In the genomic region with DNA sequence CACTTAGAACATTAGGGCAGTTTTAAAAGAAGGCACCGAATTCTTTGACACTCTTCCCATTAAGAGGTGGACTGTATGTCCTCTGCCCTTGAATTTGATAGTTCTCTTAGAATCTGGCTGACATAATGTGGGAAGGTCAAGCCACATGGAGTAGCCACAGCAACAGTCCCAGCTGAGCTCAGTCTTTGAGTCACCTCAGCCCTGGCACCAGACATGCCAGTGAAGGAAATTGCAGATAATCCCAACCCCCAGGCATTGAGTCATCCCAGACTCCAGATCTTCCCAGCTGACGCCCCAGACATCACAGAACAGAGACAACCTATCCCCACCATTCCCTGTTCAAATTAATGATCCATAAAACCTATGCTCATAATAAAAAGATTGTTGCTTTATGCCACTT, we compare ENCODE assay signal across 1 cellular context.
A peak's percentile ranks its signal among the peaks of the same experiment; 100 is the strongest.
TF ChIP-seq lines count a peak whose summit lies in the region.

No MANE protein-coding gene starts in this region.

TF ChIP-seq in IMR-90, 13 proteins besides CTCF, POLR2A, EP300 and RAD21 (continued from another document):
- TF ChIP-seq FOS (IDR thresholded peaks at IDR 0.05; ENCODE audit: low read depth, low read length) (0 out of 2 replicates have a peak, but pooled peaks have one; percentile 4), CHD1 (IDR thresholded peaks at IDR 0.05; ENCODE audit: low read depth, low read length) (no peak), BHLHE40 (IDR thresholded peaks at IDR 0.05; ENCODE audit: low read depth, low read length) (peak; percentile 32; the same call in 1 of the 2 replicates), MXI1 (IDR thresholded peaks at IDR 0.05; ENCODE audit: borderline replicate concordance, low read depth, low read length) (no peak), CEBPB (IDR thresholded peaks at IDR 0.05; ENCODE audit: low read depth, low read length) (no peak), MAFK (IDR thresholded peaks at IDR 0.05; ENCODE audit: low read depth, low read length) (no peak)
